1 cellular context compared by ENCODE assay signal in genomic region chr7:139422126-139422525, GRCh38.
TF ChIP-seq lines count a peak whose summit lies in the region.

No MANE protein-coding gene starts in this region.

TF ChIP-seq in K562, 482 proteins besides CTCF, POLR2A, EP300 and RAD21 (continued from another document and continues in another):
- TF ChIP-seq CHD1 (IDR thresholded peaks at IDR 0.05; ENCODE audit: low read length): no peak
- TF ChIP-seq TSC22D4 (tag; IDR thresholded peaks at IDR 0.05): no peak
- TF ChIP-seq DLX4 (CRISPR knock-in tag; IDR thresholded peaks at IDR 0.05): no peak
- TF ChIP-seq PHF21A (IDR thresholded peaks at IDR 0.05; ENCODE audit: borderline replicate concordance, low read depth): no peak
- TF ChIP-seq TGIF2 (CRISPR knock-in tag; IDR thresholded peaks at IDR 0.05): no peak
- no peak for TF ChIP-seq MLX (CRISPR knock-in tag; conservative IDR thresholded peaks at IDR 0.05)
- TF ChIP-seq ATF3 (IDR thresholded peaks at IDR 0.05): no peak
- no peak for TF ChIP-seq ATF3 (CRISPR knock-in tag; conservative IDR thresholded peaks at IDR 0.05)
- no peak for TF ChIP-seq PREB (CRISPR knock-in tag; IDR thresholded peaks at IDR 0.05)
- no peak; the same call in 1 of the 2 replicates for TF ChIP-seq HEY1 (CRISPR knock-in tag; IDR thresholded peaks at IDR 0.05; ENCODE audit: borderline replicate concordance)
- no peak for TF ChIP-seq SREBF2 (CRISPR knock-in tag; IDR thresholded peaks at IDR 0.05)
- TF ChIP-seq RERE (CRISPR knock-in tag; IDR thresholded peaks at IDR 0.05; ENCODE audit: borderline replicate concordance): no peak
- no peak for TF ChIP-seq ZBTB43 (CRISPR knock-in tag; IDR thresholded peaks at IDR 0.05)
- no peak for TF ChIP-seq BDP1 (IDR thresholded peaks at IDR 0.05; ENCODE audit: insufficient read depth, insufficient read length)
- TF ChIP-seq GATA2 (CRISPR knock-in tag; IDR thresholded peaks at IDR 0.05): peak; percentile 65
- TF ChIP-seq YY1 (IDR thresholded peaks at IDR 0.05; ENCODE audit: borderline replicate concordance in 1 of 3, control insufficient read depth in 1 of 3, extremely low read depth in 1 of 3, insufficient read depth in 3 of 3, insufficient read length in 1 of 3, insufficient replicate concordance in 2 of 3, low read depth in 1 of 3, low read length in 2 of 3): no peak
- TF ChIP-seq ZNF408 (CRISPR knock-in tag; IDR thresholded peaks at IDR 0.05; ENCODE audit: low read depth): no peak
- TF ChIP-seq MNT (conservative IDR thresholded peaks at IDR 0.05): no peak
- peak; percentile 85 for TF ChIP-seq TFE3 (CRISPR knock-in tag; IDR thresholded peaks at IDR 0.05)
- TF ChIP-seq KLF13 (tag; IDR thresholded peaks at IDR 0.05; ENCODE audit: borderline replicate concordance, low read depth): peak; percentile 38; the same call in 1 of the 2 replicates
- TF ChIP-seq MCM5 (IDR thresholded peaks at IDR 0.05; ENCODE audit: low read depth): no peak
- TF ChIP-seq CCNT2 (IDR thresholded peaks at IDR 0.05; ENCODE audit: borderline replicate concordance, extremely low read depth, insufficient read length, low read depth, low read length): no peak
- TF ChIP-seq POLR2AphosphoS5 (IDR thresholded peaks at IDR 0.05; ENCODE audit: control insufficient read depth, insufficient read depth, low read depth, low read length): no peak; the same call in 1 of the 2 replicates
- no peak for TF ChIP-seq ZNF717 (CRISPR knock-in tag; IDR thresholded peaks at IDR 0.05)
- TF ChIP-seq SIRT6 (IDR thresholded peaks at IDR 0.05; ENCODE audit: low read depth, low read length): no peak
- TF ChIP-seq ARID3B (CRISPR knock-in tag; IDR thresholded peaks at IDR 0.05; ENCODE audit: borderline replicate concordance): no peak
- TF ChIP-seq ZEB2 (IDR thresholded peaks at IDR 0.05): no peak
- no peak for TF ChIP-seq ZNF79 (CRISPR knock-in tag; IDR thresholded peaks at IDR 0.05; ENCODE audit: low read depth)
- no peak for TF ChIP-seq ZFP1 (CRISPR knock-in tag; IDR thresholded peaks at IDR 0.05)
- no peak for TF ChIP-seq CGGBP1 (CRISPR knock-in tag; IDR thresholded peaks at IDR 0.05)
- TF ChIP-seq RAD51 (IDR thresholded peaks at IDR 0.05; ENCODE audit: borderline replicate concordance, low read depth): peak; percentile 60
- no peak for TF ChIP-seq JUNB (CRISPR knock-in tag; conservative IDR thresholded peaks at IDR 0.05)
- TF ChIP-seq MBD1 (CRISPR knock-in tag; IDR thresholded peaks at IDR 0.05): 0 out of 2 replicates have a peak, but pooled peaks have one; percentile 19
- no peak for TF ChIP-seq TAF1 (IDR thresholded peaks at IDR 0.05; ENCODE audit: control insufficient read depth, extremely low read depth, insufficient read depth, low read length, severe bottlenecking)
- no peak for TF ChIP-seq ETS2 (tag; IDR thresholded peaks at IDR 0.05; ENCODE audit: borderline replicate concordance, poor library complexity, severe bottlenecking)
- no peak for TF ChIP-seq ZBTB34 (CRISPR knock-in tag; IDR thresholded peaks at IDR 0.05)
